ENCODE assay signal across 8 cellular contexts in genomic region chr4:49137043-49137442, GRCh38.
DNase-seq lines count a peak whose midpoint lies in the region; ATAC-seq and TF ChIP-seq lines count a peak whose summit lies in the region.
"Not testable (repeated sequence)": the region's sequence is repeated elsewhere in the genome, so short reads cannot be mapped to it uniquely, and the experiment has no call there.

No MANE protein-coding gene starts in this region.

- not testable (repeated sequence) for H3K27ac Mint-ChIP-seq in activated CD8-positive, alpha-beta T cell treated with anti-CD3 and anti-CD28 coated beads for 36 hours; stimulated activated effector memory CD8-positive, alpha-beta T cell treated with anti-CD3 and anti-CD28 coated beads, Interleukin-12 subunit alpha, Interleukin-12 subunit beta, amount 100 ng/mL, for 72 hours

- CTCF ChIA-PET in activated CD8-positive, alpha-beta T cell treated with anti-CD3 and anti-CD28 coated beads for 36 hours (lab: Charles Lee): not testable (repeated sequence)

- POLR2A ChIA-PET in activated CD8-positive, alpha-beta T cell treated with anti-CD3 and anti-CD28 coated beads for 36 hours (lab: Charles Lee): not testable (repeated sequence)

- not testable (repeated sequence) for H3K4me1 Mint-ChIP-seq in activated CD8-positive, alpha-beta T cell treated with anti-CD3 and anti-CD28 coated beads for 36 hours (ENCODE audit: low read depth)
- peaks cover 12% of the 10 kb centered on the region for H3K4me1 Mint-ChIP-seq in stimulated activated effector memory CD8-positive, alpha-beta T cell treated with anti-CD3 and anti-CD28 coated beads, Interleukin-12 subunit alpha, Interleukin-12 subunit beta, amount 100 ng/mL, for 72 hours

- DNase-seq in activated CD8-positive, alpha-beta T cell treated with anti-CD3 and anti-CD28 coated beads for 36 hours; left colon; stimulated activated effector memory CD8-positive, alpha-beta T cell treated with anti-CD3 and anti-CD28 coated beads, Interleukin-12 subunit alpha, Interleukin-12 subunit beta, amount 100 ng/mL, for 72 hours (ENCODE audit: low spot score in 2 of 2): not testable (repeated sequence)

- not testable (repeated sequence) for H3K4me3 Mint-ChIP-seq in activated CD8-positive, alpha-beta T cell treated with anti-CD3 and anti-CD28 coated beads for 36 hours; stimulated activated effector memory CD8-positive, alpha-beta T cell treated with anti-CD3 and anti-CD28 coated beads, Interleukin-12 subunit alpha, Interleukin-12 subunit beta, amount 100 ng/mL, for 72 hours

- TF ChIP-seq CTCF in activated CD8-positive, alpha-beta T cell treated with anti-CD3 and anti-CD28 coated beads for 36 hours (IDR thresholded peaks at IDR 0.05): not testable (repeated sequence)

- peaks cover 18% of the 10 kb centered on the region for H3K9me3 Mint-ChIP-seq in activated CD8-positive, alpha-beta T cell treated with anti-CD3 and anti-CD28 coated beads for 36 hours
- H3K9me3 Mint-ChIP-seq in stimulated activated effector memory CD8-positive, alpha-beta T cell treated with anti-CD3 and anti-CD28 coated beads, Interleukin-12 subunit alpha, Interleukin-12 subunit beta, amount 100 ng/mL, for 72 hours: peaks cover 19% of the 10 kb centered on the region

- peaks cover 16% of the 10 kb centered on the region for H3K36me3 Mint-ChIP-seq in activated CD8-positive, alpha-beta T cell treated with anti-CD3 and anti-CD28 coated beads for 36 hours (ENCODE audit: low read depth)
- H3K36me3 Mint-ChIP-seq in stimulated activated effector memory CD8-positive, alpha-beta T cell treated with anti-CD3 and anti-CD28 coated beads, Interleukin-12 subunit alpha, Interleukin-12 subunit beta, amount 100 ng/mL, for 72 hours: not testable (repeated sequence)

- not testable (repeated sequence) for H3K27me3 Mint-ChIP-seq in activated CD8-positive, alpha-beta T cell treated with anti-CD3 and anti-CD28 coated beads for 36 hours

- ATAC-seq in GM18519 (IDR thresholded peaks at IDR 0.05; ENCODE audit: low FRiP score, unreplicated experiment): peak; percentile 40
- peak; percentile 60 for ATAC-seq in GM19452 (IDR thresholded peaks at IDR 0.05; ENCODE audit: unreplicated experiment)
- peak; percentile 51 for ATAC-seq in GM21737 (IDR thresholded peaks at IDR 0.05; ENCODE audit: unreplicated experiment)
- ATAC-seq in HG02970 (IDR thresholded peaks at IDR 0.05; ENCODE audit: low FRiP score, unreplicated experiment): peak; percentile 56
- peak; percentile 56 for ATAC-seq in HG03378 (IDR thresholded peaks at IDR 0.05; ENCODE audit: unreplicated experiment)
- peak; percentile 42 for ATAC-seq in activated CD8-positive, alpha-beta T cell treated with anti-CD3 and anti-CD28 coated beads for 36 hours
- peak; percentile 62 for ATAC-seq in left colon
- peak; percentile 74 for ATAC-seq in stimulated activated effector memory CD8-positive, alpha-beta T cell treated with anti-CD3 and anti-CD28 coated beads, Interleukin-12 subunit alpha, Interleukin-12 subunit beta, amount 100 ng/mL, for 72 hours

- intact Hi-C loops in activated CD8-positive, alpha-beta T cell treated with anti-CD3 and anti-CD28 coated beads for 36 hours (cut with micrococcal nuclease); left colon (cut with DNase I, micrococcal nuclease): not testable (repeated sequence)
